Comparison of ENCODE assay signal across 8 cellular contexts in genomic region chr3:45593708-45594601, GRCh38. TPM values are rescaled to one million over a fixed set of nuclear protein-coding genes. Genes with fewer than 3 reads are reported as not detected.
DNase-seq lines count a peak whose midpoint lies in the region; ATAC-seq and TF ChIP-seq lines count a peak whose summit lies in the region.

No MANE protein-coding gene starts in this region.

- H3K4me3 ChIP-seq in liver (ENCODE audit: low read depth in 1 of 3, low read length in 3 of 3) = peak overlapping the region; percentile 71 to 83 (median 78)

- no peaks in the 10 kb centered on the region for H3K27me3 ChIP-seq in liver (ENCODE audit: control insufficient read depth in 4 of 4, insufficient read depth in 4 of 4, low read length in 3 of 4)

- peak; percentile 46 for ATAC-seq in HG02870 (IDR thresholded peaks at IDR 0.05; ENCODE audit: unreplicated experiment)

- peaks cover 12 to 49% (median 38%) of the 10 kb centered on the region in 4 donors for H3K4me1 ChIP-seq in liver (ENCODE audit: control insufficient read depth in 4 of 4, insufficient read depth in 4 of 4, low read length in 3 of 4)

- H3K27ac ChIP-seq in liver (ENCODE audit: low read depth in 1 of 2, low read length in 2 of 2) = peak overlapping the region; percentile 95 to 97

- intact Hi-C loops in dendritic cell treated with granulocyte-macrophage colony-stimulating factor and Interleukin-4, amounts not matched to agents 40 ng/mL and 50 ng/mL, for 4 days (cut with micrococcal nuclease) = loop anchor here (1.0 to 10.0 kb wide), 2 partner anchors 62 to 79 kb away; no protein-coding TSS in a partner anchor

- no peaks in the 10 kb centered on the region for H3K27me3 Mint-ChIP-seq in dendritic cell treated with granulocyte-macrophage colony-stimulating factor and Interleukin-4, amounts not matched to agents 40 ng/mL and 50 ng/mL, for 4 days

- peaks cover 31% of the 10 kb centered on the region for H3K36me3 Mint-ChIP-seq in dendritic cell treated with granulocyte-macrophage colony-stimulating factor and Interleukin-4, amounts not matched to agents 40 ng/mL and 50 ng/mL, for 4 days (ENCODE audit: low read depth)

- H3K9me3 ChIP-seq in liver (ENCODE audit: control insufficient read depth in 4 of 4, low read length in 3 of 4) = no peaks in the 10 kb centered on the region

- TF ChIP-seq CTCF in liver (IDR thresholded peaks at IDR 0.05; ENCODE audit: low read depth, low read length, missing input control) = no peak

- H3K27ac Mint-ChIP-seq in dendritic cell treated with granulocyte-macrophage colony-stimulating factor and Interleukin-4, amounts not matched to agents 40 ng/mL and 50 ng/mL, for 4 days = peak overlapping the region; percentile 85

- no peaks in the 10 kb centered on the region for H3K36me3 ChIP-seq in liver (ENCODE audit: control insufficient read depth in 4 of 4, insufficient read depth in 3 of 4, low read depth in 1 of 4, low read length in 3 of 4)

- peak overlapping the region; percentile 57 to 88 for H3K9ac ChIP-seq in liver (ENCODE audit: low read depth in 1 of 2, low read length in 2 of 2)

- H3K9me3 Mint-ChIP-seq in dendritic cell treated with granulocyte-macrophage colony-stimulating factor and Interleukin-4, amounts not matched to agents 40 ng/mL and 50 ng/mL, for 4 days = no peaks in the 10 kb centered on the region

- DNase-seq in SIG-M5 treated with dmso at 0.1 percent for 504 hours (lab: John Stamatoyannopoulos, UW; ENCODE audit: unreplicated experiment) (peak; percentile 81), SIG-M5 (lab: John Stamatoyannopoulos, UW) (no peak), NCI-H2171 (lab: John Stamatoyannopoulos, UW) (peak; percentile 36)
- DNase-seq in activated CD4-positive, alpha-beta T cell treated with anti-CD3 and anti-CD28 coated beads for 4 hours = peak; percentile 65 to 68
- DNase-seq in stimulated activated CD4-positive, alpha-beta T cell treated with anti-CD3 and anti-CD28 coated beads, TNF-alpha, amount 100 ng/mL, for 24 hours (ENCODE audit: low read depth in 3 of 3) = peak; percentile 34 to 69 (median 44)

- no peak for TF ChIP-seq RAD21 in liver (IDR thresholded peaks at IDR 0.05)

- H3K4me3 Mint-ChIP-seq in dendritic cell treated with granulocyte-macrophage colony-stimulating factor and Interleukin-4, amounts not matched to agents 40 ng/mL and 50 ng/mL, for 4 days = peak overlapping the region; percentile 81

- H3K4me1 Mint-ChIP-seq in dendritic cell treated with granulocyte-macrophage colony-stimulating factor and Interleukin-4, amounts not matched to agents 40 ng/mL and 50 ng/mL, for 4 days (ENCODE audit: low read depth) = peaks cover 59% of the 10 kb centered on the region

- 1% methylated on average over 101 of the region's 101 CpGs for WGBS in liver

TF ChIP-seq in liver, 16 proteins besides CTCF, POLR2A, EP300 and RAD21:
- TF ChIP-seq REST (IDR thresholded peaks at IDR 0.05) = peak; percentile 24
- TF ChIP-seq MAX (IDR thresholded peaks at IDR 0.05) = no peak

RNA-seq across cellular contexts. Expression of gene LIMD1, which starts 0.6 kb away (rescaled TPM):
- 10 to 100 TPM; 16.2 to 23.3 TPM for total RNA-seq in liver
- polyA plus RNA-seq in liver = 1 to 10 TPM; 7.8 to 8.1 TPM
